1 cellular context compared by ENCODE assay signal in genomic region chr2:46980786-46981583, GRCh38.
TF ChIP-seq lines count a peak whose summit lies in the region.

No MANE protein-coding gene starts in this region.

TF ChIP-seq in HepG2, 621 proteins besides CTCF, POLR2A, EP300 and RAD21:
- no peak for TF ChIP-seq YEATS2 (CRISPR knock-in tag; IDR thresholded peaks at IDR 0.05; ENCODE audit: borderline replicate concordance)
- TF ChIP-seq TOE1 (CRISPR knock-in tag; IDR thresholded peaks at IDR 0.05): no peak
- no peak for TF ChIP-seq NCOR1 (IDR thresholded peaks at IDR 0.05; ENCODE audit: borderline replicate concordance, low read length)
- no peak for TF ChIP-seq KDM3A (CRISPR knock-in tag; IDR thresholded peaks at IDR 0.05; ENCODE audit: low read depth)
- TF ChIP-seq HDAC2 (CRISPR knock-in tag; IDR thresholded peaks at IDR 0.05): no peak
- 0 out of 2 replicates have a peak, but pooled peaks have one; percentile 10 for TF ChIP-seq ZNF275 (CRISPR knock-in tag; IDR thresholded peaks at IDR 0.05; ENCODE audit: borderline replicate concordance)
- TF ChIP-seq ZFP41 (CRISPR knock-in tag; IDR thresholded peaks at IDR 0.05; ENCODE audit: borderline replicate concordance): no peak
- TF ChIP-seq RORA (CRISPR knock-in tag; IDR thresholded peaks at IDR 0.05): no peak
- TF ChIP-seq FOSL1 (CRISPR knock-in tag; IDR thresholded peaks at IDR 0.05; ENCODE audit: borderline replicate concordance): no peak
- no peak for TF ChIP-seq FOXA1 (IDR thresholded peaks at IDR 0.05)
- TF ChIP-seq FOXA1 (CRISPR knock-in tag; IDR thresholded peaks at IDR 0.05): no peak
- TF ChIP-seq ZNF329 (CRISPR knock-in tag; IDR thresholded peaks at IDR 0.05; ENCODE audit: low read depth): peak; percentile 98
- 0 out of 2 replicates have a peak, but pooled peaks have one; percentile 11 for TF ChIP-seq HCFC1 (IDR thresholded peaks at IDR 0.05; ENCODE audit: low read depth, low read length)
- TF ChIP-seq ZEB1 (IDR thresholded peaks at IDR 0.05; ENCODE audit: insufficient replicate concordance, low read depth): no peak
- no peak for TF ChIP-seq EZH2 (conservative IDR thresholded peaks at IDR 0.05; ENCODE audit: low read depth, low read length)
